Comparison of ENCODE assay signal across 8 cellular contexts in the genomic region with DNA sequence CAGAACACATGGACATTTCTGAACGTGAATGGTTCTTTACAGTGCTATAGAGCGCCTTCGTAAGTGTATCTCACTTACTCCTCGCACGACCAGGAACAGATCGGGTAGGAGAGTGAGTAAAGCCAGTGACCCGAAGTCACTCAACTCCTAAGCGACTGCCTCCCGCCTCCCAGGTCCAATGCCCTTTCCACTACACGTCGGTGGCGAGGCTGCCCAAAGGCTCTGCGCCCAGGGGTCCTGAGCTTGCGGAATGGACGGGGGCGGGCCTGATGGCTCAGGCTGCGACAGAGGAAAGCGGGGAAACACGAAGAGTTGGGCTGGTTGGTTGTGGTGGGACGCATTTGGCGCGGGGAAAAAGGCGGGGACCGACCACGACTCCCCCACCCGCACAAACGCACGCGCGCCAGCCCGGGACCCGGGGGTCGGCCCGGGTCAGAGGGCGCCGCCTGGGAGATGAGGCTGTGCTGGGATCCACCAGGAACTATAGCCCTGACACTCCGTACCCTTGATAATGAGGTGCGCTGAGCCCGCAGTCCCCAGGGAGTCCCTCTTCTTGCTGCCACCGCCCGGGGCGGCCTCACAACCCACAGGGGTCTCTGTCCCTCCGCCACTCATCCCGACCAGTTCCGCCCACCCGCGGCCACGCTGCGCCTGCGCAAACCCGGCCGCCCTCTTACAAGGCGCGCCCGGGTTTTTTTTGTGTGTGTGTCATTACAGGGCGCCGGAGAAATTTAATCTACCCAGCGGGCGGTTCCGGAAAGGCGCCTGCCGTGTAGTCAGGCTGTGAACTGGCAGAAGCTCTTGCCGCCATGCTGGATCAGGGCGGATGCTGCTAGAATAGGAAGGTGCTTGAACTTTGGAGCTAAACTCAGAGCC. TPM values are rescaled to one million over a fixed set of nuclear protein-coding genes. Genes with fewer than 3 reads are reported as not detected.
DNase-seq lines count a peak whose midpoint lies in the region; TF ChIP-seq lines count a peak whose summit lies in the region.

A gene with protein sequence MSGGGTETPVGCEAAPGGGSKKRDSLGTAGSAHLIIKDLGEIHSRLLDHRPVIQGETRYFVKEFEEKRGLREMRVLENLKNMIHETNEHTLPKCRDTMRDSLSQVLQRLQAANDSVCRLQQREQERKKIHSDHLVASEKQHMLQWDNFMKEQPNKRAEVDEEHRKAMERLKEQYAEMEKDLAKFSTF (minus strand): TSS at position 628 of the 876 bp plus-strand sequence. CDS start 13 bp downstream, at position 615.

- no peaks in the 10 kb centered on the region for H3K27me3 Mint-ChIP-seq in nephron (ENCODE audit: low read depth)
- no peaks in the 10 kb centered on the region for H3K27me3 Mint-ChIP-seq in stimulated activated naive CD8-positive, alpha-beta T cell treated with anti-CD3 and anti-CD28 coated beads, Interleukin-15, Interleukin-2, amounts not matched to agents 100 ng/mL and 50 ng/mL, for 24 hours

- no peak for TF ChIP-seq CTCF in fibroblast of the aortic adventitia (IDR thresholded peaks at IDR 0.05; ENCODE audit: insufficient read depth, low read length)
- peak in 1 of 3 experiments; percentile 19 for TF ChIP-seq CTCF in nephron (IDR thresholded peaks at IDR 0.05; ENCODE audit: unreplicated experiment in 3 of 3)

- H3K9me3 Mint-ChIP-seq in nephron, result no peaks in the 10 kb centered on the region
- H3K9me3 Mint-ChIP-seq in stimulated activated naive CD8-positive, alpha-beta T cell treated with anti-CD3 and anti-CD28 coated beads, Interleukin-15, Interleukin-2, amounts not matched to agents 100 ng/mL and 50 ng/mL, for 24 hours, result no peaks in the 10 kb centered on the region

- peak within 1 kb of the TSS; percentile 96 to 100 (median 97) for H3K4me3 Mint-ChIP-seq in nephron
- peak within 1 kb of the TSS; percentile 96 for H3K4me3 Mint-ChIP-seq in stimulated activated naive CD8-positive, alpha-beta T cell treated with anti-CD3 and anti-CD28 coated beads, Interleukin-15, Interleukin-2, amounts not matched to agents 100 ng/mL and 50 ng/mL, for 24 hours

- peaks cover 3% of the 10 kb centered on the region; the same call in 1 of the 2 replicates for H3K36me3 ChIP-seq in H7 (replicated peaks; ENCODE audit: control insufficient read depth, insufficient read depth, low read length)

- H3K4me1 Mint-ChIP-seq in nephron, result peaks cover 24% of the 10 kb centered on the region
- peaks cover 29% of the 10 kb centered on the region for H3K4me1 Mint-ChIP-seq in stimulated activated naive CD8-positive, alpha-beta T cell treated with anti-CD3 and anti-CD28 coated beads, Interleukin-15, Interleukin-2, amounts not matched to agents 100 ng/mL and 50 ng/mL, for 24 hours (ENCODE audit: low read depth)

- H3K27ac Mint-ChIP-seq in nephron, result peak within 1 kb of the TSS; percentile 98
- H3K27ac Mint-ChIP-seq in stimulated activated naive CD8-positive, alpha-beta T cell treated with anti-CD3 and anti-CD28 coated beads, Interleukin-15, Interleukin-2, amounts not matched to agents 100 ng/mL and 50 ng/mL, for 24 hours, result peak within 1 kb of the TSS; percentile 96

- peaks cover 7% of the 10 kb centered on the region for H3K36me3 Mint-ChIP-seq in nephron (ENCODE audit: low read depth)
- peaks cover 22% of the 10 kb centered on the region for H3K36me3 Mint-ChIP-seq in stimulated activated naive CD8-positive, alpha-beta T cell treated with anti-CD3 and anti-CD28 coated beads, Interleukin-15, Interleukin-2, amounts not matched to agents 100 ng/mL and 50 ng/mL, for 24 hours (ENCODE audit: low read depth)

- no peaks in the 10 kb centered on the region for H3K27me3 ChIP-seq in H7 (ENCODE audit: control insufficient read depth, insufficient read depth, low read length)

- DNase-seq in ELR (ENCODE audit: low read depth), result peak; percentile 98
- peak; percentile 92 for DNase-seq in H7
- peak; percentile 99 for DNase-seq in M059J (ENCODE audit: low read depth)
- DNase-seq in SHP77 (lab: John Stamatoyannopoulos, UW), result peak; percentile 94 to 97
- peak; percentile 92 for DNase-seq in activated effector memory CD4-positive, alpha-beta T cell treated with Interleukin-2 at 50 U/mL for 16 hours
- DNase-seq in fibroblast of the aortic adventitia (ENCODE audit: low read depth), result peak; percentile 97

- H3K4me3 ChIP-seq in H7 (ENCODE audit: insufficient read depth, low read depth, low read length) (peak within 1 kb of the TSS; percentile 97), fibroblast of the aortic adventitia (ENCODE audit: low read depth, low read length) (peak within 1 kb of the TSS; percentile 96)

RNA-seq across cellular contexts. Expression of the gene that starts here (rescaled TPM):
- total RNA-seq in H7 (2014; rRNA removed; shearing (Covaris generic)), result 14.8 and 15.6 TPM in 2 replicates
- 16.1 and 19.1 TPM in 2 replicates for total RNA-seq in M059J (2014; rRNA removed; shearing (Covaris generic))
- 5.7 and 23.0 TPM in 2 replicates for total RNA-seq in fibroblast of the aortic adventitia (ENCODE audit: low replicate concordance)

Comparison
In these comparisons a context has a peak if more than half of its experiments do, and no peak if none do; other contexts are left out.
1. Peak in every context shown above with its lines: DNase-seq and H3K4me3 ChIP-seq.